ENCODE assay signal across 22 cellular contexts in the genomic region with DNA sequence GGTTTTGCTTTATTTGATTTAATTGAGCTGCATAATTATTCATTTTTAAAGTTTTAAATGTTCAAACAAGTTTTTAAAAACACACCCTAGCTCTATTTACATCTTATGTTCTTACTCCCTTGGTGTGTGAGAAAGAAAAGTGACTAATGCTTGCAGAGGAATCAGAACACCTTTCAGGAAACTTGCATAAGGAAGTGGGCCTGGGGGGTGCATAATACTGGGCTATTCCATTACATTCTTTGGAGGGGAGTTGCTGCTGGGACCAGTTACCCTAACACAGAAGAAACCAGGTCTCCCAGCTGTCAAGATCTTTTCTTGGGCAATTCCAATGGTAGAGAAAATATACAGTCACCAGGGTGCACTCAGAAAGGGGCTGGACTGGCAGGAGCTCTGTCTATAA.
DNase-seq lines count a peak whose midpoint lies in the region; ATAC-seq and TF ChIP-seq lines count a peak whose summit lies in the region.
"Had no signal": no experiment of that assay in that cellular context is flagged by ENCODE, and none has a peak within 500 bp of the region (broad histone marks: within the 10 kb centered on the region; RNA-seq: fewer than 3 reads in every experiment).

No MANE protein-coding gene starts in this region.

- no peak for TF ChIP-seq CTCF in epithelial cell of esophagus (IDR thresholded peaks at IDR 0.05; ENCODE audit: insufficient read depth, low read depth, low read length, missing control alignments)
- TF ChIP-seq CTCF in heart right ventricle (IDR thresholded peaks at IDR 0.05), result no peak

- H3K4me1 ChIP-seq in HUES64 (ENCODE audit: insufficient read depth, low read length) (peaks cover 16% of the 10 kb centered on the region), heart right ventricle (no peaks in the 10 kb centered on the region)
- no peaks in the 10 kb centered on the region for H3K4me1 ChIP-seq in effector memory CD4-positive, alpha-beta T cell (ENCODE audit: control insufficient read depth, insufficient read depth, low read length, poor library complexity, severe bottlenecking)

- ATAC-seq in GM18520 (IDR thresholded peaks at IDR 0.05; ENCODE audit: unreplicated experiment) (no peak), heart right ventricle (no peak)
- ATAC-seq: PC-3, Right ventricle myocardium inferior had no signal

- H3K4me3 ChIP-seq in HUES64 (ENCODE audit: low read length), result no peak overlapping the region
- H3K4me3 ChIP-seq in epithelial cell of esophagus (ENCODE audit: low read length), result no peak overlapping the region
- H3K4me3 ChIP-seq in heart right ventricle, result no peak overlapping the region
- H3K4me3 ChIP-seq in effector memory CD4-positive, alpha-beta T cell (ENCODE audit: insufficient read depth, low read depth, low read length, poor library complexity, severe bottlenecking), result no peak overlapping the region

- intact Hi-C loops in heart right ventricle (cut with DNase I), result no loop called here

- H3K27me3 ChIP-seq in HUES64 (ENCODE audit: insufficient read depth, low read length) (no peaks in the 10 kb centered on the region), heart right ventricle (no peaks in the 10 kb centered on the region)
- no peaks in the 10 kb centered on the region for H3K27me3 ChIP-seq in effector memory CD4-positive, alpha-beta T cell (replicated peaks; ENCODE audit: control insufficient read depth, insufficient read depth, low read length, poor library complexity, severe bottlenecking)

- H3K27ac ChIP-seq in HUES64 (ENCODE audit: low read depth, low read length), result peak overlapping the region; percentile 6; the same call in 1 of the 2 replicates
- no peak overlapping the region for H3K27ac ChIP-seq in heart right ventricle
- H3K27ac ChIP-seq in effector memory CD4-positive, alpha-beta T cell (ENCODE audit: insufficient read depth, low read length, poor library complexity, severe bottlenecking), result no peak overlapping the region

- H3K9ac ChIP-seq in HUES64 (ENCODE audit: low read depth, low read length), result no peak overlapping the region

- DNase-seq in epithelial cell of esophagus (ENCODE audit: low read depth) (peak; percentile 14), kidney tubule cell (ENCODE audit: low spot score) (peak; percentile 29), heart right ventricle (no peak)
- DNase-seq in activated CD8-positive, alpha-beta memory T cell treated with anti-CD3 and anti-CD28 coated beads, Interleukin-2, amount 50 U/mL, for 4 hours, result no peak
- no peak for DNase-seq in effector memory CD4-positive, alpha-beta T cell
- DNase-seq: C1 segment of cervical spinal cord; CD4-positive, alpha-beta memory T cell; COR-L47; DMS53; GDM1; KBM-7; NCI-H1105 treated with DMSO at 0.1 percent for 48 hours; NCI-H146; NCI-H1930; NCI-H2107; NCI-H446; NCI-H524 treated with DMSO at 0.1 percent for 48 hours; NCI-H774; PC-3 had no signal

- H3K9me3 ChIP-seq in HUES64 (ENCODE audit: insufficient read depth, low read depth, low read length), result no peaks in the 10 kb centered on the region
- peaks cover 0 to 5% (median 0%) of the 10 kb centered on the region in 11 donors for H3K9me3 ChIP-seq in heart right ventricle
- H3K9me3 ChIP-seq in effector memory CD4-positive, alpha-beta T cell (ENCODE audit: control insufficient read depth, low read length), result no peaks in the 10 kb centered on the region

- H3K36me3 ChIP-seq in HUES64 (ENCODE audit: insufficient read depth, low read length) (no peaks in the 10 kb centered on the region), heart right ventricle (no peaks in the 10 kb centered on the region)
- no peaks in the 10 kb centered on the region for H3K36me3 ChIP-seq in effector memory CD4-positive, alpha-beta T cell (ENCODE audit: control insufficient read depth, insufficient read depth, low read length)

Comparison
In these comparisons a context has a peak if more than half of its experiments do, and no peak if none do; other contexts are left out.
1. DNase-seq: peak in epithelial cell of esophagus (single experiment) and kidney tubule cell (single experiment); none in heart right ventricle (0 of 2), activated CD8-positive, alpha-beta memory T cell treated with anti-CD3 and anti-CD28 coated beads, Interleukin-2, amount 50 U/mL, for 4 hours (single experiment) and effector memory CD4-positive, alpha-beta T cell (0 of 3).